8 cellular contexts compared by ENCODE assay signal in genomic region chr10:90857635-90858488, GRCh38.
A peak's percentile ranks its signal among the peaks of the same experiment; 100 is the strongest.
DNase-seq lines count a peak whose midpoint lies in the region; ATAC-seq and TF ChIP-seq lines count a peak whose summit lies in the region.

HTR7 (minus strand) TSS chr10:90858039; CDS start chr10:90857671, 368 bp downstream.

- DNase-seq in COR-L47 (lab: John Stamatoyannopoulos, UW) (peak; percentile 15), cardiac fibroblast (ENCODE audit: low read depth in 2 of 2) (peak; percentile 42 to 59), kidney tubule cell (ENCODE audit: low spot score) (peak; percentile 38), SHP77 treated with DMSO at 0.1 percent for 48 hours (lab: John Stamatoyannopoulos, UW) (no peak)
- peak in 3 of 4 experiments; percentile 30 to 44 (median 43) for DNase-seq in stimulated activated CD4-positive, alpha-beta T cell treated with anti-CD3 and anti-CD28 coated beads, Interleukin-1b, Interleukin-23, amount 100 ng/mL, for 24 hours (ENCODE audit: low read depth in 4 of 4, low spot score in 1 of 4)

- peak within 1 kb of the TSS; percentile 59 to 61 for H3K4me3 ChIP-seq in cardiac fibroblast (replicated peaks in 1 of 2; ENCODE audit: low read depth in 2 of 2, low read length in 2 of 2)

- H3K27ac ChIP-seq in VCaP: no peak within 1 kb of the TSS; the same call in 1 of the 2 replicates

- ATAC-seq in GM19452 (IDR thresholded peaks at IDR 0.05; ENCODE audit: unreplicated experiment) (peak; percentile 64), HG03571 (IDR thresholded peaks at IDR 0.05; ENCODE audit: unreplicated experiment) (peak; percentile 71)

- TF ChIP-seq CTCF in VCaP (conservative IDR thresholded peaks at IDR 0.05): peak; percentile 82
- peak; percentile 8 for TF ChIP-seq CTCF in cardiac fibroblast (IDR thresholded peaks at IDR 0.05; ENCODE audit: low read depth, low read length)
